9 cellular contexts compared by ENCODE assay signal in genomic region chr11:121930004-121930965, GRCh38.
DNase-seq lines count a peak whose midpoint lies in the region; ATAC-seq lines count a peak whose summit lies in the region.
"Had no signal": no experiment of that assay in that cellular context is flagged by ENCODE, and none has a peak within 500 bp of the region (broad histone marks: within the 10 kb centered on the region; RNA-seq: fewer than 3 reads in every experiment).

No MANE protein-coding gene starts in this region.

- peak; percentile 17 for DNase-seq in AG20443 (ENCODE audit: low spot score)
- DNase-seq in dermis blood vessel endothelial cell: peak; percentile 30
- peak; percentile 14 for DNase-seq in myocyte (ENCODE audit: low read depth)
- no peak for DNase-seq in activated T-cell treated with anti-CD3 and anti-CD28 coated beads for 4 hours
- DNase-seq in activated naive CD4-positive, alpha-beta T cell treated with Interleukin-2 at 50 U/mL for 16 hours: no peak
- no peak for DNase-seq in central memory CD4-positive, alpha-beta T cell
- no peak for DNase-seq in T-helper 1 cell
- DNase-seq: Calu3 had no signal

- peak; percentile 69 for ATAC-seq in HG02852 (IDR thresholded peaks at IDR 0.05; ENCODE audit: unreplicated experiment)

Comparison
In these comparisons a context has a peak if more than half of its experiments do, and no peak if none do; other contexts are left out.
1. DNase-seq: peak in AG20443 (single experiment), dermis blood vessel endothelial cell (single experiment) and myocyte (single experiment); none in activated T-cell treated with anti-CD3 and anti-CD28 coated beads for 4 hours (single experiment), activated naive CD4-positive, alpha-beta T cell treated with Interleukin-2 at 50 U/mL for 16 hours (single experiment), central memory CD4-positive, alpha-beta T cell (single experiment) and T-helper 1 cell (0 of 5).